In the genomic region with DNA sequence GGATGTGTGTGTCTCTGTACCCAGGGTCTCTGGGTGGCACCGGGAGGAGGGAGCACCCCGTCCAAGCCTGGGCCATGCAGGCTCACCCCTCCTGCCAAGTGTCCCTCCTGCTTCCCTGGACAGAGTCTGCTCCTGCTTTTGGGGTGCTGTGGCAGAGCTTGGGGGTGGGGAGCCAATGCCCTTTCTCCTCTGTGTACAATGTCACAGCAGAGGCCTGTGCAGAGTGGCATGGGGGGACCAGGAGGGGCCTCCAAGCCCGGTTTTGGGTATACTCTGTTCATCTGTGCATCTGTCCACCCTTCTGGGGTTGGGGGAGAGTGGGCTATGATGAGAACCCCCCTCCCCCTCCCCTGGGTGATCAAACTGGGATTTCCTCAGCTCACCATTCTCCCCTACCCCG, we compare ENCODE assay signal across 1 cellular context.
TF ChIP-seq lines count a peak whose summit lies in the region.

No MANE protein-coding gene starts in this region.

TF ChIP-seq in IMR-90, 13 proteins besides CTCF, POLR2A, EP300 and RAD21 (continued from another document):
- TF ChIP-seq MAFK (IDR thresholded peaks at IDR 0.05; ENCODE audit: low read depth, low read length) (no peak), RFX5 (IDR thresholded peaks at IDR 0.05; ENCODE audit: low read depth, low read length) (no peak), BHLHE40 (IDR thresholded peaks at IDR 0.05; ENCODE audit: low read depth, low read length) (no peak), CEBPB (IDR thresholded peaks at IDR 0.05; ENCODE audit: low read depth, low read length) (no peak), FOS (IDR thresholded peaks at IDR 0.05; ENCODE audit: low read depth, low read length) (no peak)
TF ChIP-seq in IMR-90: peak in this region for 0.
